In the genomic region with DNA sequence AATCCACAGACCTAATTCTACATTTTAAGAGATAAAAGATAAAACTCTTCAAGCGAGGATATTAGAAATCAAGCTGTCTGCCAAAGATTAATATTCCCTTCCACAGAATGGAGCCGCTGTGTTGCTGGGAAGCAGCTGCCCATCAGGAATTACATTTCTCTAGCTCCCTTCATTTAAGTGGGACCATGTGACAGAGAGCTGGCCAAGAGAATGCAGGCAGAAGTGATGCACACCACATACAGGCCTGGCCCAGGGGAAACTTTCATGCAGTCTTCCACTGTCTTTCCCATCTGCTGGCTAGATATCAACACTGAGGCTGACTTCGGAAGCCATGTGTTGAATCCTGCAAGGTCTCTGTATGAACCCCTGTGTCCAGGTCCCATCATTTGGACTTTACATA, we compare ENCODE assay signal across 9 cellular contexts.
"Had no signal": no experiment of that assay in that cellular context is flagged by ENCODE, and none has a peak within 500 bp of the region (broad histone marks: within the 10 kb centered on the region; RNA-seq: fewer than 3 reads in every experiment).

No MANE protein-coding gene starts in this region.

- DNase-seq: GM23248, GOT3, H7, H9, HCEC 1CT, HFFc6 had no signal

- ATAC-seq: GM23338, HCT116 had no signal

- H3K4me3 ChIP-seq: GM23248, GM23338, HAP-1 had no signal

- H3K27ac ChIP-seq: GM23248 had no signal

- H3K36me3 ChIP-seq: HAP-1 had no signal

- H3K9me3 ChIP-seq: HAP-1 had no signal

- H3K4me2 ChIP-seq: GM23338 had no signal

- H2AFZ ChIP-seq: GM23248, GM23338 had no signal

- H3K9ac ChIP-seq: GM23248 had no signal
